Comparison of ENCODE assay signal across 10 cellular contexts in genomic region chr2:66555511-66556324, GRCh38.
DNase-seq lines count a peak whose midpoint lies in the region; ATAC-seq and TF ChIP-seq lines count a peak whose summit lies in the region.
"Had no signal": no experiment of that assay in that cellular context is flagged by ENCODE, and none has a peak within 500 bp of the region (broad histone marks: within the 10 kb centered on the region; RNA-seq: fewer than 3 reads in every experiment).

No MANE protein-coding gene starts in this region.

- H3K9me3 ChIP-seq in esophagus muscularis mucosa (no peaks in the 10 kb centered on the region), osteoblast (ENCODE audit: low read depth, low read length) (no peaks in the 10 kb centered on the region)
- H3K9me3 ChIP-seq: mucosa of descending colon, SJSA1 had no signal

- H3K4me1 Mint-ChIP-seq in endothelial cell (ENCODE audit: unreplicated experiment) = no peaks in the 10 kb centered on the region

- H4K20me1 ChIP-seq in osteoblast (ENCODE audit: insufficient read depth, low read length) = no peaks in the 10 kb centered on the region

- no peak for TF ChIP-seq POLR2A in esophagus muscularis mucosa (IDR thresholded peaks at IDR 0.05; ENCODE audit: low read depth)

- peak overlapping the region; percentile 26 to 41 (median 36) for H3K4me3 ChIP-seq in esophagus muscularis mucosa
- H3K4me3 ChIP-seq in osteoblast (ENCODE audit: insufficient read depth, low read length) = peak overlapping the region; percentile 63
- H3K4me3 ChIP-seq: mucosa of descending colon, SJSA1 had no signal

- no peak overlapping the region for H3K27ac Mint-ChIP-seq in endothelial cell (ENCODE audit: unreplicated experiment)

- H3K9me3 Mint-ChIP-seq in endothelial cell (ENCODE audit: unreplicated experiment) = no peaks in the 10 kb centered on the region

- peak overlapping the region; percentile 81 for H2AFZ ChIP-seq in osteoblast (ENCODE audit: low read length)

- H3K4me1 ChIP-seq in esophagus muscularis mucosa (peaks cover 24 to 84% (median 77%) of the 10 kb centered on the region in 4 donors), osteoblast (ENCODE audit: insufficient read depth, low read length) (no peaks in the 10 kb centered on the region)
- H3K4me1 ChIP-seq: SJSA1 had no signal

- H3K27me3 ChIP-seq in esophagus muscularis mucosa = no peaks in the 10 kb centered on the region
- no peaks in the 10 kb centered on the region for H3K27me3 ChIP-seq in osteoblast (ENCODE audit: insufficient read depth, low read length)
- H3K27me3 ChIP-seq: SJSA1 had no signal

- H3K4me2 ChIP-seq in osteoblast (ENCODE audit: insufficient read depth, low read length) = peak overlapping the region; percentile 83

- H3K36me3 ChIP-seq in esophagus muscularis mucosa (peaks cover 0 to 17% (median 0%) of the 10 kb centered on the region in 4 donors), osteoblast (ENCODE audit: insufficient read depth, low read length) (no peaks in the 10 kb centered on the region)
- H3K36me3 ChIP-seq: SJSA1 had no signal

- no peaks in the 10 kb centered on the region for H3K36me3 Mint-ChIP-seq in endothelial cell (ENCODE audit: low read depth, unreplicated experiment)

- WGBS in esophagus muscularis mucosa = 7% methylated on average over 13 of the region's 13 CpGs

- no peak for TF ChIP-seq CTCF in esophagus muscularis mucosa (IDR thresholded peaks at IDR 0.05)
- no peak for TF ChIP-seq CTCF in osteoblast (IDR thresholded peaks at IDR 0.05; ENCODE audit: extremely low read depth, low read depth, low read length)
- no peak for TF ChIP-seq CTCF in endothelial cell (IDR thresholded peaks at IDR 0.05; ENCODE audit: unreplicated experiment)

- H3K27ac ChIP-seq in esophagus muscularis mucosa (replicated peaks in 1 of 4) = peak overlapping the region; percentile 49 to 69 (median 56)
- H3K27ac ChIP-seq in osteoblast (ENCODE audit: low read depth, low read length) = no peak overlapping the region
- H3K27ac ChIP-seq: SJSA1 had no signal

- no peaks in the 10 kb centered on the region for H3K27me3 Mint-ChIP-seq in endothelial cell (ENCODE audit: unreplicated experiment)

- no peak for TF ChIP-seq EP300 in esophagus muscularis mucosa (IDR thresholded peaks at IDR 0.05)

- no peak for ATAC-seq in HG03039 (IDR thresholded peaks at IDR 0.05; ENCODE audit: unreplicated experiment)
- ATAC-seq: mucosa of descending colon had no signal

- intact Hi-C loops in esophagus muscularis mucosa (cut with DNase I) = no loop called here

- no peak overlapping the region for H3K4me3 Mint-ChIP-seq in endothelial cell (ENCODE audit: unreplicated experiment)

- DNase-seq in Ammon's horn (ENCODE audit: low spot score) = peak; percentile 38
- peak; percentile 38 for DNase-seq in NCI-H748 treated with DMSO at 0.1 percent for 48 hours (lab: John Stamatoyannopoulos, UW)
- no peak for DNase-seq in esophagus muscularis mucosa (ENCODE audit: extremely low spot score)
- DNase-seq in osteoblast (ENCODE audit: insufficient read length, low spot score, missing footprints) = no peak
- DNase-seq in stimulated activated CD4-positive, alpha-beta T cell treated with anti-CD3 and anti-CD28 coated beads, Interleukin-2, amount 100 ng/mL, for 48 hours = no peak
- DNase-seq in endothelial cell (ENCODE audit: low spot score) = no peak
- no peak for DNase-seq in NCI-H510A (lab: John Stamatoyannopoulos, UW)
- DNase-seq: mucosa of descending colon had no signal

- H3K79me2 ChIP-seq in osteoblast (ENCODE audit: insufficient read depth, low read length) = no peaks in the 10 kb centered on the region

Comparison
In these comparisons a context has a peak if more than half of its experiments do, and no peak if none do; other contexts are left out.
1. DNase-seq: peak in Ammon's horn (single experiment) and NCI-H748 treated with DMSO at 0.1 percent for 48 hours (single experiment); none in esophagus muscularis mucosa (single experiment), osteoblast (single experiment), stimulated activated CD4-positive, alpha-beta T cell treated with anti-CD3 and anti-CD28 coated beads, Interleukin-2, amount 100 ng/mL, for 48 hours (0 of 2), endothelial cell (single experiment) and NCI-H510A (single experiment).